2 cellular contexts compared by ENCODE assay signal in genomic region chr16:88910284-88911147, GRCh38.
TF ChIP-seq lines count a peak whose summit lies in the region.

No MANE protein-coding gene starts in this region.

TF ChIP-seq in SK-N-SH treated with all-trans-retinoic acid at 6 μM for 48 hours, 23 proteins besides CTCF, POLR2A, EP300 and RAD21 (continued from another document):
- no peak for TF ChIP-seq TSHZ2 (CRISPR knock-in tag; IDR thresholded peaks at IDR 0.05)
- TF ChIP-seq BACH2 (CRISPR knock-in tag; IDR thresholded peaks at IDR 0.05; ENCODE audit: borderline replicate concordance): no peak
- TF ChIP-seq ZFP30 (CRISPR knock-in tag; IDR thresholded peaks at IDR 0.05): no peak
- TF ChIP-seq ESRRG (CRISPR knock-in tag; IDR thresholded peaks at IDR 0.05): no peak
- TF ChIP-seq SNAI2 (CRISPR knock-in tag; IDR thresholded peaks at IDR 0.05): no peak
- TF ChIP-seq ZC3H10 (CRISPR knock-in tag; IDR thresholded peaks at IDR 0.05): no peak
- TF ChIP-seq POU6F1 (CRISPR knock-in tag; IDR thresholded peaks at IDR 0.05; ENCODE audit: borderline replicate concordance, low read depth): no peak
- TF ChIP-seq ZNF565 (CRISPR knock-in tag; conservative IDR thresholded peaks at IDR 0.05; ENCODE audit: low read depth): no peak
- TF ChIP-seq CSDC2 (CRISPR knock-in tag; IDR thresholded peaks at IDR 0.05): no peak
- no peak for TF ChIP-seq ZNF8 (CRISPR knock-in tag; IDR thresholded peaks at IDR 0.05)
- TF ChIP-seq ARNTL (CRISPR knock-in tag; IDR thresholded peaks at IDR 0.05; ENCODE audit: borderline replicate concordance, low read depth): no peak
- no peak for TF ChIP-seq TCF4 (CRISPR knock-in tag; IDR thresholded peaks at IDR 0.05; ENCODE audit: borderline replicate concordance)
- no peak for TF ChIP-seq TOX (CRISPR knock-in tag; IDR thresholded peaks at IDR 0.05; ENCODE audit: borderline replicate concordance)
- no peak for TF ChIP-seq ZNF70 (CRISPR knock-in tag; IDR thresholded peaks at IDR 0.05)
- no peak for TF ChIP-seq RARB (CRISPR knock-in tag; IDR thresholded peaks at IDR 0.05)
TF ChIP-seq in SK-N-SH treated with all-trans-retinoic acid at 6 μM for 48 hours: peak in this region for 0.

TF ChIP-seq in SK-N-SH, 30 proteins besides CTCF, POLR2A, EP300 and RAD21 (continued from another document):
- TF ChIP-seq MAX (IDR thresholded peaks at IDR 0.05; ENCODE audit: low read depth) (no peak), SMC3 (IDR thresholded peaks at IDR 0.05; ENCODE audit: low read depth, low read length) (no peak), IRF3 (IDR thresholded peaks at IDR 0.05; ENCODE audit: low read depth, low read length) (no peak), POLR2AphosphoS5 (IDR thresholded peaks at IDR 0.05; ENCODE audit: low read depth, low read length) (no peak), FOXM1 (IDR thresholded peaks at IDR 0.05; ENCODE audit: low read depth) (no peak), RFX5 (IDR thresholded peaks at IDR 0.05; ENCODE audit: low read length) (no peak), REST (IDR thresholded peaks at IDR 0.05; ENCODE audit: low read depth, low read length) (no peak), JUND (IDR thresholded peaks at IDR 0.05) (no peak), FOXJ3 (CRISPR knock-in tag; IDR thresholded peaks at IDR 0.05) (no peak), FOSL2 (IDR thresholded peaks at IDR 0.05; ENCODE audit: borderline replicate concordance, low read depth) (no peak), RXRA (IDR thresholded peaks at IDR 0.05; ENCODE audit: borderline replicate concordance, low read depth) (no peak), ZBTB33 (IDR thresholded peaks at IDR 0.05; ENCODE audit: borderline replicate concordance, low read depth) (no peak), TAF1 (IDR thresholded peaks at IDR 0.05; ENCODE audit: borderline replicate concordance, low read depth, low read length) (no peak), NFIC (IDR thresholded peaks at IDR 0.05; ENCODE audit: borderline replicate concordance) (no peak), RCOR1 (IDR thresholded peaks at IDR 0.05; ENCODE audit: low read length) (no peak), NRF1 (IDR thresholded peaks at IDR 0.05; ENCODE audit: low read depth, low read length) (no peak), EZH2phosphoT487 (IDR thresholded peaks at IDR 0.05; ENCODE audit: borderline replicate concordance, low read depth) (no peak)
- TF ChIP-seq, protein P1, sequence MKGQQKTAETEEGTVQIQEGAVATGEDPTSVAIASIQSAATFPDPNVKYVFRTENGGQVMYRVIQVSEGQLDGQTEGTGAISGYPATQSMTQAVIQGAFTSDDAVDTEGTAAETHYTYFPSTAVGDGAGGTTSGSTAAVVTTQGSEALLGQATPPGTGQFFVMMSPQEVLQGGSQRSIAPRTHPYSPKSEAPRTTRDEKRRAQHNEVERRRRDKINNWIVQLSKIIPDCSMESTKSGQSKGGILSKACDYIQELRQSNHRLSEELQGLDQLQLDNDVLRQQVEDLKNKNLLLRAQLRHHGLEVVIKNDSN (IDR thresholded peaks at IDR 0.05; ENCODE audit: borderline replicate concordance, low read depth): no peak
- TF ChIP-seq, protein P2, sequence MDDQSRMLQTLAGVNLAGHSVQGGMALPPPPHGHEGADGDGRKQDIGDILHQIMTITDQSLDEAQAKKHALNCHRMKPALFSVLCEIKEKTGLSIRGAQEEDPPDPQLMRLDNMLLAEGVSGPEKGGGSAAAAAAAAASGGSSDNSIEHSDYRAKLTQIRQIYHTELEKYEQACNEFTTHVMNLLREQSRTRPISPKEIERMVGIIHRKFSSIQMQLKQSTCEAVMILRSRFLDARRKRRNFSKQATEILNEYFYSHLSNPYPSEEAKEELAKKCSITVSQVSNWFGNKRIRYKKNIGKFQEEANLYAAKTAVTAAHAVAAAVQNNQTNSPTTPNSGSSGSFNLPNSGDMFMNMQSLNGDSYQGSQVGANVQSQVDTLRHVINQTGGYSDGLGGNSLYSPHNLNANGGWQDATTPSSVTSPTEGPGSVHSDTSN (IDR thresholded peaks at IDR 0.05): no peak
